37 cellular contexts compared by ENCODE assay signal in the genomic region with DNA sequence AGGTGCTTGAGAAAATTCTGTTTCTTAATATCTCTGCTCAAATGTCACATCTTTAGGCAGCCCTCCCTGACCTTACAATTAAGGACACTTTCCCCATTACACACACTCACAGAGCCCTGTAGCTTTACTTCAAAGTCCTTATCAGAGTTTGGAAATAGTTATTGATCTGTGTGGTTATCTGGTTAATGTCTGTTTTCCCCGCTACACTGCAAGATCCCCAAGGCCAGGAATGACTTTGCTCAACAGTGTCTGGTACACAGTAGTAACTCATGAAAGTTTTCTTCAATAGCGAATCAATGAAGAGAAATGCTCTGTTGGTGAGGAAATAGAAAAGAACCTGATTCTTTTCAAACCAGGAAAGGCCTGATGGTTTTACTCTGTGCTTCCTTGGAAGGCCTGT.
"Had no signal": no experiment of that assay in that cellular context is flagged by ENCODE, and none has a peak within 500 bp of the region (broad histone marks: within the 10 kb centered on the region; RNA-seq: fewer than 3 reads in every experiment).

No MANE protein-coding gene starts in this region.

- FAIRE-seq: astrocyte, TTC549 had no signal

- H3K27ac ChIP-seq: adrenal gland, body of pancreas, brain microvascular endothelial cell, breast epithelium, VCaP had no signal

- ATAC-seq: activated CD8-positive, alpha-beta T cell treated with anti-CD3 and anti-CD28 coated beads for 36 hours; activated naive CD4-positive, alpha-beta T cell treated with anti-CD3 and anti-CD28 coated beads, Interleukin-2, amount 50 U/mL, for 72 hours; activated T-cell treated with anti-CD3 and anti-CD28 coated beads, Interleukin-2, amount 50 U/mL, for 4 hours; activated T-cell treated with anti-CD3 and anti-CD28 coated beads, Interleukin-2, amount 50 U/mL, for 72 hours; activated T-helper 17 cell treated with anti-CD3 and anti-CD28 coated beads, Interleukin-2, amount 50 U/mL, for 72 hours; body of pancreas had no signal

- H3K9me3 Mint-ChIP-seq: activated B cell treated with CpG ODN at 0.5 μM for 24 hours; activated CD4-positive, alpha-beta memory T cell treated with anti-CD3 and anti-CD28 coated beads for 36 hours; activated CD4-positive, alpha-beta T cell treated with anti-CD3 and anti-CD28 coated beads, Interleukin-2, amount 10 ng/mL, durations not matched to agents 24 days and 14 days; activated CD8-positive, alpha-beta T cell treated with anti-CD3 and anti-CD28 coated beads for 36 hours; activated naive CD4-positive, alpha-beta T cell treated with anti-CD3 and anti-CD28 coated beads for 36 hours; activated naive CD4-positive, alpha-beta T cell treated with anti-CD3 and anti-CD28 coated beads, Interleukin-2, amount 50 U/mL, for 72 hours; activated naive CD8-positive, alpha-beta T cell treated with anti-CD3 and anti-CD28 coated beads for 36 hours; activated T-cell treated with anti-CD3 and anti-CD28 coated beads, Interleukin-2, amount 50 U/mL, for 4 hours; activated T-cell treated with anti-CD3 and anti-CD28 coated beads, Interleukin-2, amount 50 U/mL, for 72 hours; activated T-helper 1 cell treated with anti-CD3 and anti-CD28 coated beads, Interleukin-12 subunit alpha, Interleukin-12 subunit beta, Interleukin-2, Interleukin-4 antibody, amounts not matched to agents 30 ng/mL and 10 ng/mL and 1 ng/mL, durations not matched to agents 14 hours and 24 hours and 36 hours; activated T-helper 17 cell treated with anti-CD3 and anti-CD28 coated beads, Interleukin-2, amount 50 U/mL, for 72 hours; T-helper 1 cell treated with Interleukin-12 subunit alpha and Interleukin-12 subunit beta and Interleukin-4 antibody, amounts not matched to agents 30 μg/mL and 1 μg/mL, for 36 hours; T-helper 2 cell treated with Interferon-gamma antibody and Interleukin-4, amounts not matched to agents 5 μg/mL and 100 μg/mL, for 36 hours had no signal

- DNase-seq: activated B cell treated with CpG ODN at 0.5 μM for 24 hours; activated CD4-positive, alpha-beta memory T cell treated with anti-CD3 and anti-CD28 coated beads for 36 hours; activated CD4-positive, alpha-beta T cell treated with anti-CD3 and anti-CD28 coated beads for 4 hours; activated CD4-positive, alpha-beta T cell treated with anti-CD3 and anti-CD28 coated beads, Interleukin-2, amount 10 ng/mL, durations not matched to agents 24 days and 14 days; activated CD4-positive, alpha-beta T cell treated with anti-CD3 and anti-CD28 coated beads, Interleukin-2, amount 50 U/mL, for 1 hour; activated CD4-positive, alpha-beta T cell treated with anti-CD3 and anti-CD28 coated beads, Interleukin-2, amount 50 U/mL, for 4 hours; activated CD4-positive, CD25-positive, alpha-beta regulatory T cell treated with anti-CD3 and anti-CD28 coated beads, Interleukin-2, amount 50 U/mL, for 72 hours; activated CD8-positive, alpha-beta memory T cell treated with anti-CD3 and anti-CD28 coated beads, Interleukin-2, amount 50 U/mL, for 4 hours; activated CD8-positive, alpha-beta T cell treated with anti-CD3 and anti-CD28 coated beads for 36 hours; activated effector memory CD4-positive, alpha-beta T cell treated with anti-CD3 and anti-CD28 coated beads, Interleukin-2, amount 50 U/mL, for 16 hours; activated gamma-delta T cell treated with Interleukin-2 at 50 U/mL for 16 hours; activated naive CD4-positive, alpha-beta T cell; activated naive CD4-positive, alpha-beta T cell treated with anti-CD3 and anti-CD28 coated beads for 36 hours; activated naive CD4-positive, alpha-beta T cell treated with anti-CD3 and anti-CD28 coated beads, Interleukin-2, amount 50 U/mL, for 16 hours; activated naive CD8-positive, alpha-beta T cell treated with anti-CD3 and anti-CD28 coated beads for 36 hours; activated T-cell treated with anti-CD3 and anti-CD28 coated beads for 4 hours; activated T-cell treated with anti-CD3 and anti-CD28 coated beads, Interleukin-2, amount 50 U/mL, for 1 hour; activated T-cell treated with anti-CD3 and anti-CD28 coated beads, Interleukin-2, amount 50 U/mL, for 4 hours; activated T-cell treated with anti-CD3 and anti-CD28 coated beads, Interleukin-2, amount 50 U/mL, for 72 hours; amniotic stem cell; aorta; body of pancreas; brain microvascular endothelial cell; central memory CD4-positive, alpha-beta T cell; T-helper 1 cell; T-helper 2 cell; T-helper 9 cell had no signal

- H3K27me3 Mint-ChIP-seq: activated B cell treated with CpG ODN at 0.5 μM for 24 hours; activated CD4-positive, alpha-beta T cell treated with anti-CD3 and anti-CD28 coated beads, Interleukin-2, amount 10 ng/mL, durations not matched to agents 24 days and 14 days had no signal

- H3K36me3 Mint-ChIP-seq: activated CD4-positive, alpha-beta memory T cell treated with anti-CD3 and anti-CD28 coated beads for 36 hours; activated naive CD4-positive, alpha-beta T cell treated with anti-CD3 and anti-CD28 coated beads, Interleukin-2, amount 50 U/mL, for 72 hours; activated naive CD8-positive, alpha-beta T cell treated with anti-CD3 and anti-CD28 coated beads for 36 hours had no signal

- H3K36me3 ChIP-seq: adrenal gland, brain microvascular endothelial cell, breast epithelium had no signal

- H3K4me1 ChIP-seq: adrenal gland, body of pancreas, breast epithelium had no signal

- H3K4me1 Mint-ChIP-seq: activated B cell treated with CpG ODN at 0.5 μM for 24 hours; activated CD4-positive, alpha-beta T cell treated with anti-CD3 and anti-CD28 coated beads, Interleukin-2, amount 10 ng/mL, durations not matched to agents 24 days and 14 days; activated naive CD8-positive, alpha-beta T cell treated with anti-CD3 and anti-CD28 coated beads for 36 hours; activated T-helper 17 cell treated with anti-CD3 and anti-CD28 coated beads, Interleukin-2, amount 50 U/mL, for 72 hours had no signal

- H3K27ac Mint-ChIP-seq: activated B cell treated with CpG ODN at 0.5 μM for 24 hours; activated CD4-positive, alpha-beta memory T cell treated with anti-CD3 and anti-CD28 coated beads for 36 hours; activated CD4-positive, alpha-beta T cell treated with anti-CD3 and anti-CD28 coated beads, Interleukin-2, amount 10 ng/mL, durations not matched to agents 24 days and 14 days; activated CD8-positive, alpha-beta T cell treated with anti-CD3 and anti-CD28 coated beads for 36 hours; activated naive CD4-positive, alpha-beta T cell treated with anti-CD3 and anti-CD28 coated beads for 36 hours; activated naive CD4-positive, alpha-beta T cell treated with anti-CD3 and anti-CD28 coated beads, Interleukin-2, amount 50 U/mL, for 72 hours; activated naive CD8-positive, alpha-beta T cell treated with anti-CD3 and anti-CD28 coated beads for 36 hours; activated T-cell treated with anti-CD3 and anti-CD28 coated beads, Interleukin-2, amount 50 U/mL, for 72 hours; activated T-helper 1 cell treated with anti-CD3 and anti-CD28 coated beads, Interleukin-12 subunit alpha, Interleukin-12 subunit beta, Interleukin-2, Interleukin-4 antibody, amounts not matched to agents 30 ng/mL and 10 ng/mL and 1 ng/mL, durations not matched to agents 14 hours and 24 hours and 36 hours; activated T-helper 17 cell treated with anti-CD3 and anti-CD28 coated beads, Interleukin-2, amount 50 U/mL, for 72 hours; T-helper 1 cell treated with Interleukin-12 subunit alpha and Interleukin-12 subunit beta and Interleukin-4 antibody, amounts not matched to agents 30 μg/mL and 1 μg/mL, for 36 hours; T-helper 2 cell treated with Interferon-gamma antibody and Interleukin-4, amounts not matched to agents 5 μg/mL and 100 μg/mL, for 36 hours had no signal

- H3K27me3 ChIP-seq: adrenal gland, body of pancreas, brain microvascular endothelial cell, breast epithelium had no signal

- H3K4me3 ChIP-seq: adrenal gland, body of pancreas, breast epithelium had no signal

- H3K4me3 Mint-ChIP-seq: activated B cell treated with CpG ODN at 0.5 μM for 24 hours; activated CD4-positive, alpha-beta memory T cell treated with anti-CD3 and anti-CD28 coated beads for 36 hours; activated CD4-positive, alpha-beta T cell treated with anti-CD3 and anti-CD28 coated beads, Interleukin-2, amount 10 ng/mL, durations not matched to agents 24 days and 14 days; activated CD8-positive, alpha-beta T cell treated with anti-CD3 and anti-CD28 coated beads for 36 hours; activated naive CD4-positive, alpha-beta T cell treated with anti-CD3 and anti-CD28 coated beads for 36 hours; activated naive CD8-positive, alpha-beta T cell treated with anti-CD3 and anti-CD28 coated beads for 36 hours; activated T-cell treated with anti-CD3 and anti-CD28 coated beads, Interleukin-2, amount 50 U/mL, for 4 hours; activated T-cell treated with anti-CD3 and anti-CD28 coated beads, Interleukin-2, amount 50 U/mL, for 72 hours; activated T-helper 1 cell treated with anti-CD3 and anti-CD28 coated beads, Interleukin-12 subunit alpha, Interleukin-12 subunit beta, Interleukin-2, Interleukin-4 antibody, amounts not matched to agents 30 ng/mL and 10 ng/mL and 1 ng/mL, durations not matched to agents 14 hours and 24 hours and 36 hours; activated T-helper 17 cell treated with anti-CD3 and anti-CD28 coated beads, Interleukin-2, amount 50 U/mL, for 72 hours; T-helper 1 cell treated with Interleukin-12 subunit alpha and Interleukin-12 subunit beta and Interleukin-4 antibody, amounts not matched to agents 30 μg/mL and 1 μg/mL, for 36 hours; T-helper 2 cell treated with Interferon-gamma antibody and Interleukin-4, amounts not matched to agents 5 μg/mL and 100 μg/mL, for 36 hours had no signal

- H3K9me3 ChIP-seq: adrenal gland, breast epithelium had no signal
